ENCODE assay signal across 1 cellular context in the genomic region with DNA sequence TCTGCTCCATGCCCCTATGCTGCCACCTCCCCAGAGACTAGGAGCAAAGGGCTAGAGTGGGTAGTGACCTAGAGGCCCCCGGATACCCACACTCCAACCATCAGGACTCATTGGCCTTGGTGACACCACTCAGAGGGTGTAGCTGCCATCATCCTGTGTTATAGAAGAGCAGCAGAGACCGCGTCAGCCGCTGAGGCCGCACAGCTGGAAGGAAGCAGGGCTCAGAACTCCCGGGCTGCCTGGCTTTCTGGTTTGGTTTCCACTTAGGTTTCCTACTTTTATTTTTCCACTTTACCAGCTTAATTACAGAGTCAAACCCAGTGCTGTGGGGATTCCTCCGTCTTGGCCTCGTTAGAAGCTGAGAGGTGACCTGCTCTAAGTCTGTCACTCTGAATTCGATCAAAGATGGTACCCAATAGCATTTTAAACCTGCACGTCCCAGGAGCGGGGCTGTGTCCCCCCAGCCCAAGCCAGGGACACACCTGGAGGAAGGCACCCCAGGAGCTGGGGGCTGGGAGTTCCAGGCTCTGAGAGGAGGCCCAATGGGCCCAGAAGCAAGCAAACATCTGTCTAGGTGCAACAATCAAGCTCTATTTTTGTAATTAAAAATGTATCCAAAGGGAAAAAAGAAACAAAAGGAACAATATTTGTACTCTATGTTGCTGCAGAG.
A peak's percentile ranks its signal among the peaks of the same experiment; 100 is the strongest.
TF ChIP-seq lines count a peak whose summit lies in the region.

No MANE protein-coding gene starts in this region.

TF ChIP-seq in K562, 482 proteins besides CTCF, POLR2A, EP300 and RAD21:
- TF ChIP-seq, protein P1, sequence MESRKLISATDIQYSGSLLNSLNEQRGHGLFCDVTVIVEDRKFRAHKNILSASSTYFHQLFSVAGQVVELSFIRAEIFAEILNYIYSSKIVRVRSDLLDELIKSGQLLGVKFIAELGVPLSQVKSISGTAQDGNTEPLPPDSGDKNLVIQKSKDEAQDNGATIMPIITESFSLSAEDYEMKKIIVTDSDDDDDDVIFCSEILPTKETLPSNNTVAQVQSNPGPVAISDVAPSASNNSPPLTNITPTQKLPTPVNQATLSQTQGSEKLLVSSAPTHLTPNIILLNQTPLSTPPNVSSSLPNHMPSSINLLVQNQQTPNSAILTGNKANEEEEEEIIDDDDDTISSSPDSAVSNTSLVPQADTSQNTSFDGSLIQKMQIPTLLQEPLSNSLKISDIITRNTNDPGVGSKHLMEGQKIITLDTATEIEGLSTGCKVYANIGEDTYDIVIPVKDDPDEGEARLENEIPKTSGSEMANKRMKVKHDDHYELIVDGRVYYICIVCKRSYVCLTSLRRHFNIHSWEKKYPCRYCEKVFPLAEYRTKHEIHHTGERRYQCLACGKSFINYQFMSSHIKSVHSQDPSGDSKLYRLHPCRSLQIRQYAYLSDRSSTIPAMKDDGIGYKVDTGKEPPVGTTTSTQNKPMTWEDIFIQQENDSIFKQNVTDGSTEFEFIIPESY (CRISPR knock-in tag; IDR thresholded peaks at IDR 0.05): peak; percentile 91
- TF ChIP-seq ZNF347 (CRISPR knock-in tag; IDR thresholded peaks at IDR 0.05; ENCODE audit: low read depth): no peak
TF ChIP-seq in K562: peak in this region for 1.
